In the genomic region with DNA sequence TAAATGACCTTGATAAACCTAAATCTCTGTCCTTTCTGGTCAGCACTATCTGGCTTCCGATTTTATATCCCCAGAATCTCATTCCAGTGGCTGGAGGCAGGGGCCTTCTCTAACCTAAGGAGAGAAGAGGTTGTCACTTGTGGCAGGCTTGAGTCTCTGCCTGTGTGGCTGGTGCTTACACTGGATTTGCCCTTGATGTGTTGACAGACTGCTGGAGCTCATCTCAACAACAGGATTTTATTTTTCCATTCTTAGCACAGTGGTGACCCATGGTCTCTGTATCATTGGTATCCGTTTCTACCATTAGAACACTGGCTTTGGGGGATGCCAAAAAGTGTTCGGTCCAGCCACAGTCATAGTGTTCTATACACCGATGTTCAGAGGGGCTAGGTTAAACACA, we compare ENCODE assay signal across 16 cellular contexts. TPM values are rescaled to one million over a fixed set of nuclear protein-coding genes. Genes with fewer than 3 reads are reported as not detected.
DNase-seq lines count a peak whose midpoint lies in the region; ATAC-seq, FAIRE-seq and TF ChIP-seq lines count a peak whose summit lies in the region.
"Had no signal": no experiment of that assay in that cellular context is flagged by ENCODE, and none has a peak within 500 bp of the region (broad histone marks: within the 10 kb centered on the region; RNA-seq: fewer than 3 reads in every experiment).

No MANE protein-coding gene starts in this region.

- peaks cover 13% of the 10 kb centered on the region for H3K9me1 ChIP-seq in IMR-90 (ENCODE audit: insufficient read depth, low read length)

- no peak overlapping the region for H3K4me3 Mint-ChIP-seq in astrocyte (ENCODE audit: unreplicated experiment)
- H3K4me3 Mint-ChIP-seq in neural progenitor cell = no peak overlapping the region
- H3K4me3 Mint-ChIP-seq: B cell; CD4-positive, CD25-positive, alpha-beta regulatory T cell had no signal

- no peaks in the 10 kb centered on the region for H3F3A ChIP-seq in neural progenitor cell (ENCODE audit: low read depth)

- no peak overlapping the region for H2AK9ac ChIP-seq in IMR-90 (replicated peaks; ENCODE audit: low read depth, low read length, poor library complexity)

- TF ChIP-seq CTCF in IMR-90 (conservative IDR thresholded peaks at IDR 0.05; ENCODE audit: low read depth, low read length) = no peak
- no peak for TF ChIP-seq CTCF in astrocyte (IDR thresholded peaks at IDR 0.05; ENCODE audit: insufficient read depth, low read depth, low read length)
- no peak for TF ChIP-seq CTCF in cardiac muscle cell (IDR thresholded peaks at IDR 0.05; ENCODE audit: low read depth, low read length)
- no peak for TF ChIP-seq CTCF in neural progenitor cell (IDR thresholded peaks at IDR 0.05)
- TF ChIP-seq CTCF in Peyer's patch (IDR thresholded peaks at IDR 0.05) = no peak
- no peak for TF ChIP-seq CTCF in tibial nerve (IDR thresholded peaks at IDR 0.05)

- H2BK120ac ChIP-seq in IMR-90 (ENCODE audit: low read depth, low read length) = peak overlapping the region; percentile 18; the same call in 1 of the 2 replicates

- no peak overlapping the region for H3K18ac ChIP-seq in IMR-90 (ENCODE audit: low read depth, low read length)

- peaks cover 14% of the 10 kb centered on the region for H3K36me3 Mint-ChIP-seq in astrocyte (ENCODE audit: low read depth, unreplicated experiment)
- H3K36me3 Mint-ChIP-seq in neural progenitor cell = peaks cover 37% of the 10 kb centered on the region

- peaks cover 11% of the 10 kb centered on the region for H3K4me1 ChIP-seq in IMR-90 (ENCODE audit: control insufficient read depth, insufficient read depth, low read length)
- peaks cover 25% of the 10 kb centered on the region for H3K4me1 ChIP-seq in astrocyte (ENCODE audit: insufficient read depth, low read length)
- H3K4me1 ChIP-seq in cardiac muscle cell (ENCODE audit: low read depth) = peaks cover 45% of the 10 kb centered on the region
- H3K4me1 ChIP-seq in neural progenitor cell = no peaks in the 10 kb centered on the region
- no peaks in the 10 kb centered on the region for H3K4me1 ChIP-seq in Peyer's patch
- H3K4me1 ChIP-seq in tibial nerve = peaks cover 0 to 31% (median 9%) of the 10 kb centered on the region in 4 donors
- H3K4me1 ChIP-seq: Caco-2 had no signal

- in situ Hi-C loops in IMR-90 (cut with MboI; ENCODE audit: low sequenced_read_pairs) = no loop called here

- H2AFZ ChIP-seq in IMR-90 (replicated peaks; ENCODE audit: low read length, poor library complexity) (no peak overlapping the region), astrocyte (ENCODE audit: low read depth, low read length) (no peak overlapping the region), neural progenitor cell (replicated peaks) (no peak overlapping the region)

- no TSS peak for BruUV-seq in IMR-90 (replicated peaks; lab: Mats Ljungman, UMichigan)

- WGBS in IMR-90 (ENCODE audit: extremely low coverage in 2 of 2, insufficient read length in 1 of 2), 2 experiments = 34% methylated on average over 3 of the region's 4 CpGs; no CpG with 5 or more reads in 1 of the 2 experiments
- 84 to 89% methylated on average over 4 of the region's 4 CpGs for WGBS in tibial nerve, 2 donors

- H3K27ac ChIP-seq in IMR-90 (ENCODE audit: insufficient read depth, low read length) (no peak overlapping the region), astrocyte (ENCODE audit: low read depth, low read length) (no peak overlapping the region), cardiac muscle cell (peak overlapping the region; percentile 21), neural progenitor cell (no peak overlapping the region), Peyer's patch (no peak overlapping the region), tibial nerve (peak overlapping the region in 1 of 4 donors; percentile 18)

- H3K4me3 ChIP-seq in IMR-90 (ENCODE audit: insufficient read depth, low read depth, low read length) = no peak overlapping the region
- no peak overlapping the region for H3K4me3 ChIP-seq in astrocyte (ENCODE audit: insufficient read depth, low read depth, low read length)
- no peak overlapping the region for H3K4me3 ChIP-seq in cardiac muscle cell
- no peak overlapping the region for H3K4me3 ChIP-seq in neural progenitor cell
- H3K4me3 ChIP-seq in Peyer's patch = no peak overlapping the region
- no peak overlapping the region for H3K4me3 ChIP-seq in tibial nerve

- H3K27me3 ChIP-seq in IMR-90 (ENCODE audit: control insufficient read depth, insufficient read depth, low read length) = no peaks in the 10 kb centered on the region
- no peaks in the 10 kb centered on the region for H3K27me3 ChIP-seq in astrocyte (ENCODE audit: insufficient read depth, low read length)
- no peaks in the 10 kb centered on the region for H3K27me3 ChIP-seq in cardiac muscle cell
- H3K27me3 ChIP-seq in neural progenitor cell = no peaks in the 10 kb centered on the region
- H3K27me3 ChIP-seq in Peyer's patch = no peaks in the 10 kb centered on the region
- H3K27me3 ChIP-seq in tibial nerve = no peaks in the 10 kb centered on the region

- no peak overlapping the region for H3K14ac ChIP-seq in IMR-90 (replicated peaks; ENCODE audit: low read depth, low read length)

- H3K27me3 Mint-ChIP-seq in astrocyte (ENCODE audit: low read depth, unreplicated experiment) (no peaks in the 10 kb centered on the region), neural progenitor cell (ENCODE audit: insufficient read depth, low read depth) (no peaks in the 10 kb centered on the region)
- H3K27me3 Mint-ChIP-seq: B cell; CD4-positive, CD25-positive, alpha-beta regulatory T cell had no signal

- H3K79me1 ChIP-seq in IMR-90 (ENCODE audit: low read depth in 1 of 2, low read length in 2 of 2) = peaks cover 20 to 43% of the 10 kb centered on the region in 2 experiments

- H3K79me2 ChIP-seq in astrocyte (ENCODE audit: insufficient read depth, low read length) (peaks cover 24% of the 10 kb centered on the region), neural progenitor cell (ENCODE audit: low read depth) (no peaks in the 10 kb centered on the region)

- H3K4me1 Mint-ChIP-seq in astrocyte (ENCODE audit: low read depth, unreplicated experiment) (peaks cover 27% of the 10 kb centered on the region), neural progenitor cell (no peaks in the 10 kb centered on the region)
- H3K4me1 Mint-ChIP-seq: B cell had no signal

- no peak for DNase-seq in IMR-90
- no peak for DNase-seq in astrocyte (ENCODE audit: low read depth)
- peak in 1 of 2 donors; percentile 35 for DNase-seq in cardiac muscle cell (ENCODE audit: low read depth in 1 of 2, low spot score in 1 of 2)
- no peak for DNase-seq in neural progenitor cell (ENCODE audit: low spot score)
- no peak for DNase-seq in Peyer's patch
- no peak for DNase-seq in tibial nerve (ENCODE audit: low spot score in 2 of 2)
- DNase-seq: Caco-2; CD4-positive, CD25-positive, alpha-beta regulatory T cell; EL; GOT3; KG1; NCI-H1436; NCI-H2029; NCI-H510A had no signal

- H3K4ac ChIP-seq in IMR-90 (ENCODE audit: low read depth, low read length) = peak overlapping the region; percentile 46; the same call in 1 of the 2 replicates

- 0 out of 2 replicates have a peak overlapping the region, but pooled peaks have one; percentile 11 for H4K91ac ChIP-seq in IMR-90 (ENCODE audit: insufficient read depth, low read depth, low read length)

- no peak overlapping the region for H4K8ac ChIP-seq in IMR-90 (ENCODE audit: low read depth in 2 of 2, low read length in 2 of 2)

- CTCF ChIA-PET in IMR-90 (lab: Yijun Ruan, JAX) = interaction anchor here (0.7 kb wide), 1 partner anchor 376 kb away, joined by 9 read pairs; no protein-coding TSS in a partner anchor

- H3K9me3 ChIP-seq in IMR-90 (ENCODE audit: control insufficient read depth, insufficient read depth, low read length) (no peaks in the 10 kb centered on the region), astrocyte (ENCODE audit: insufficient read depth, low read depth, low read length) (no peaks in the 10 kb centered on the region), cardiac muscle cell (ENCODE audit: low read depth) (no peaks in the 10 kb centered on the region), neural progenitor cell (ENCODE audit: low read depth) (no peaks in the 10 kb centered on the region), Peyer's patch (no peaks in the 10 kb centered on the region), tibial nerve (no peaks in the 10 kb centered on the region)
- H3K9me3 ChIP-seq: Caco-2 had no signal

- H2BK15ac ChIP-seq in IMR-90 (ENCODE audit: low read depth, low read length) = no peak overlapping the region

- peak overlapping the region; percentile 67 for H3K27ac Mint-ChIP-seq in astrocyte (ENCODE audit: unreplicated experiment)
- peak overlapping the region; percentile 60 for H3K27ac Mint-ChIP-seq in neural progenitor cell
- H3K27ac Mint-ChIP-seq: B cell had no signal

- no peak overlapping the region for H2AK5ac ChIP-seq in IMR-90 (ENCODE audit: low read depth, low read length)

- H3K23ac ChIP-seq in IMR-90 (ENCODE audit: low read depth, low read length) = peak overlapping the region; percentile 34; the same call in 1 of the 2 replicates

- no peak overlapping the region for H3K4me2 ChIP-seq in IMR-90 (ENCODE audit: low read depth, low read length)
- H3K4me2 ChIP-seq in astrocyte (ENCODE audit: low read length) = no peak overlapping the region
- H3K4me2 ChIP-seq in neural progenitor cell = no peak overlapping the region

- POLR2A ChIA-PET in IMR-90 (lab: Charles Lee; ENCODE audit: unreplicated experiment) = no interaction called here

- H3K9me3 Mint-ChIP-seq in astrocyte (ENCODE audit: unreplicated experiment) (no peaks in the 10 kb centered on the region), neural progenitor cell (no peaks in the 10 kb centered on the region)
- H3K9me3 Mint-ChIP-seq: CD4-positive, CD25-positive, alpha-beta regulatory T cell had no signal

- H3K56ac ChIP-seq in IMR-90 (ENCODE audit: extremely low read depth, insufficient read depth, low read length) = no peak overlapping the region

- H3K9ac ChIP-seq in IMR-90 (ENCODE audit: low read depth, low read length) (no peak overlapping the region), astrocyte (ENCODE audit: low read length) (no peak overlapping the region), neural progenitor cell (no peak overlapping the region)

- no peak for ATAC-seq in IMR-90 (ENCODE audit: low read depth)
- ATAC-seq in SK-N-SH treated with all-trans-retinoic acid at 6 μM for 48 hours = no peak

- H2BK20ac ChIP-seq in IMR-90 (ENCODE audit: low read depth, low read length) = 0 out of 2 replicates have a peak overlapping the region, but pooled peaks have one; percentile 5

- H4K5ac ChIP-seq in IMR-90 (ENCODE audit: low read depth, low read length) = no peak overlapping the region

- H4K20me1 ChIP-seq in IMR-90 (ENCODE audit: insufficient read depth, low read length) (no peaks in the 10 kb centered on the region; the same call in 1 of the 2 replicates), astrocyte (ENCODE audit: insufficient read depth, low read length) (no peaks in the 10 kb centered on the region), neural progenitor cell (ENCODE audit: low read depth) (peaks cover 4% of the 10 kb centered on the region)

- no peak for TF ChIP-seq RAD21 in IMR-90 (IDR thresholded peaks at IDR 0.05; ENCODE audit: low read length)

- dilution Hi-C loops in IMR-90 (cut with HindIII; ENCODE audit: low sequenced_read_pairs, unreplicated experiment) = no loop called here

- intact Hi-C loops in IMR-90 (cut with micrococcal nuclease) = no loop called here

- no peak for TF ChIP-seq POLR2A in IMR-90 (IDR thresholded peaks at IDR 0.05; ENCODE audit: low read depth, low read length)
- no peak for TF ChIP-seq POLR2A in Peyer's patch (IDR thresholded peaks at IDR 0.05)
- TF ChIP-seq POLR2A in tibial nerve (IDR thresholded peaks at IDR 0.05) = no peak

- H3K36me3 ChIP-seq in IMR-90 (ENCODE audit: control insufficient read depth, insufficient read depth, low read length) = peaks cover 29% of the 10 kb centered on the region
- peaks cover 29% of the 10 kb centered on the region for H3K36me3 ChIP-seq in astrocyte (ENCODE audit: insufficient read depth, low read length)
- peaks cover 27% of the 10 kb centered on the region for H3K36me3 ChIP-seq in cardiac muscle cell
- peaks cover 11% of the 10 kb centered on the region for H3K36me3 ChIP-seq in neural progenitor cell
- peaks cover 0 to 66% (median 0%) of the 10 kb centered on the region in 3 donors for H3K36me3 ChIP-seq in Peyer's patch
- peaks cover 0 to 69% (median 31%) of the 10 kb centered on the region in 3 donors for H3K36me3 ChIP-seq in tibial nerve

- no peak for FAIRE-seq in astrocyte (lab: Jason Lieb, UNC)

- TF ChIP-seq EP300 in tibial nerve (IDR thresholded peaks at IDR 0.05) = no peak

- no peak overlapping the region for H2BK5ac ChIP-seq in IMR-90 (ENCODE audit: low read depth, low read length, poor library complexity, severe bottlenecking)

RNA-seq across cellular contexts. Expression of a gene that starts 41.7 kb away (rescaled TPM):
- total RNA-seq in IMR-90 (2012; rRNA removed) (not detected in 2 replicates), astrocyte (0.43 TPM in 1 of 2 replicates, not detected in the other), cardiac muscle cell (not detected in 2 replicates), neural progenitor cell (ENCODE audit: low replicate concordance) (0.65 TPM in 1 of 2 replicates, not detected in the other), Peyer's patch (not detected), tibial nerve (1 to 10 TPM in 1 of 4 donors, not detected in 3; 2.4 TPM)
- polyA plus RNA-seq in IMR-90 (2012; rRNA removed) (0.29 and 0.46 TPM in 2 replicates), cardiac muscle cell (not detected in 2 replicates)
- polyA plus RNA-seq in IMR-90 (2012; cell fraction: cytosol; rRNA removed) = 0.21 and 0.24 TPM in 2 replicates
- 0.18 and 1.1 TPM in 2 replicates for polyA plus RNA-seq in IMR-90 (2012; cell fraction: nucleus; rRNA removed; ENCODE audit: low replicate concordance)
- total RNA-seq: Caco-2; CD4-positive, CD25-positive, alpha-beta regulatory T cell had no signal
- polyA plus RNA-seq: CD4-positive, CD25-positive, alpha-beta regulatory T cell had no signal
